In genomic region chr14:44448816-44449411, GRCh38 we compare ENCODE assay signal across 1 cellular context.
TF ChIP-seq lines count a peak whose summit lies in the region.

No MANE protein-coding gene starts in this region.

TF ChIP-seq in HepG2, 621 proteins besides CTCF, POLR2A, EP300 and RAD21:
- TF ChIP-seq PHB2 (IDR thresholded peaks at IDR 0.05; ENCODE audit: partially characterized antibody), result no peak
- TF ChIP-seq POLR2G (IDR thresholded peaks at IDR 0.05; ENCODE audit: low read depth, low read length), result peak; percentile 27; the same call in 1 of the 2 replicates
- TF ChIP-seq TFE3 (CRISPR knock-in tag; IDR thresholded peaks at IDR 0.05), result 0 out of 2 replicates have a peak, but pooled peaks have one; percentile 6
- peak; percentile 12; the same call in 1 of the 2 replicates for TF ChIP-seq MED1 (CRISPR knock-in tag; IDR thresholded peaks at IDR 0.05)
- TF ChIP-seq ELF3 (CRISPR knock-in tag; IDR thresholded peaks at IDR 0.05), result peak; percentile 54
- TF ChIP-seq CREM (IDR thresholded peaks at IDR 0.05), result peak; percentile 41; the same call in 1 of the 2 replicates
- TF ChIP-seq CREM (CRISPR knock-in tag; IDR thresholded peaks at IDR 0.05), result no peak
- TF ChIP-seq GATA4 (IDR thresholded peaks at IDR 0.05; ENCODE audit: borderline replicate concordance, low read depth), result 0 out of 2 replicates have a peak, but pooled peaks have one; percentile 47
- peak; percentile 46; the same call in 1 of the 2 replicates for TF ChIP-seq TCF7 (IDR thresholded peaks at IDR 0.05; ENCODE audit: low read depth)
- TF ChIP-seq ARNTL (CRISPR knock-in tag; IDR thresholded peaks at IDR 0.05), result 0 out of 2 replicates have a peak, but pooled peaks have one; percentile 5
- no peak for TF ChIP-seq SNAI1 (CRISPR knock-in tag; IDR thresholded peaks at IDR 0.05; ENCODE audit: borderline replicate concordance)
- TF ChIP-seq PAX8 (CRISPR knock-in tag; IDR thresholded peaks at IDR 0.05; ENCODE audit: borderline replicate concordance), result no peak
- TF ChIP-seq HNF1A (IDR thresholded peaks at IDR 0.05; ENCODE audit: low read depth), result peak; percentile 54; the same call in 1 of the 2 replicates
- TF ChIP-seq HNF1A (CRISPR knock-in tag; IDR thresholded peaks at IDR 0.05; ENCODE audit: borderline replicate concordance), result no peak
- TF ChIP-seq RBFOX2 (IDR thresholded peaks at IDR 0.05; ENCODE audit: low read depth, low read length), result peak; percentile 47; the same call in 1 of the 2 replicates
- no peak for TF ChIP-seq MTA1 (CRISPR knock-in tag; IDR thresholded peaks at IDR 0.05; ENCODE audit: borderline replicate concordance)
- TF ChIP-seq PLRG1 (conservative IDR thresholded peaks at IDR 0.05), result no peak
- no peak for TF ChIP-seq ZNF83 (CRISPR knock-in tag; IDR thresholded peaks at IDR 0.05; ENCODE audit: borderline replicate concordance)
- TF ChIP-seq LRRFIP1 (CRISPR knock-in tag; conservative IDR thresholded peaks at IDR 0.05), result no peak
- TF ChIP-seq CENPBD1 (CRISPR knock-in tag; IDR thresholded peaks at IDR 0.05; ENCODE audit: borderline replicate concordance, low read depth), result no peak
- TF ChIP-seq ZFP62 (CRISPR knock-in tag; IDR thresholded peaks at IDR 0.05), result no peak
- no peak for TF ChIP-seq PCBP2 (optimal IDR thresholded peaks at IDR 0.05; ENCODE audit: low read depth, low read length, poor library complexity, severe bottlenecking)
- peak; percentile 80 for TF ChIP-seq PAXIP1 (CRISPR knock-in tag; conservative IDR thresholded peaks at IDR 0.05)
- TF ChIP-seq RXRB (CRISPR knock-in tag; IDR thresholded peaks at IDR 0.05; ENCODE audit: borderline replicate concordance), result peak; percentile 16; the same call in 1 of the 2 replicates
